ENCODE assay signal across 9 cellular contexts in genomic region chr4:76028242-76028859, GRCh38. TPM values are rescaled to one million over a fixed set of nuclear protein-coding genes. Genes with fewer than 3 reads are reported as not detected.
DNase-seq lines count a peak whose midpoint lies in the region; ATAC-seq and TF ChIP-seq lines count a peak whose summit lies in the region.
"Had no signal": no experiment of that assay in that cellular context is flagged by ENCODE, and none has a peak within 500 bp of the region (broad histone marks: within the 10 kb centered on the region; RNA-seq: fewer than 3 reads in every experiment).

No MANE protein-coding gene starts in this region.

- H3K27ac ChIP-seq in breast epithelium, result no peak overlapping the region
- peak overlapping the region in 1 of 2 donors; percentile 8 for H3K27ac ChIP-seq in mucosa of rectum (ENCODE audit: low read depth in 2 of 2, low read length in 2 of 2)
- H3K27ac ChIP-seq: cardiac muscle cell had no signal

- no peak for TF ChIP-seq POLR2A in breast epithelium (IDR thresholded peaks at IDR 0.05)

- no peaks in the 10 kb centered on the region for H3K4me1 ChIP-seq in breast epithelium
- H3K4me1 ChIP-seq in mucosa of rectum (ENCODE audit: control insufficient read depth in 2 of 2, insufficient read depth in 2 of 2, low read length in 2 of 2), result peaks cover 0 to 3% of the 10 kb centered on the region in 2 donors

- H3K27me3 ChIP-seq in breast epithelium, result no peaks in the 10 kb centered on the region
- peaks cover 0 to 2% of the 10 kb centered on the region in 2 donors for H3K27me3 ChIP-seq in mucosa of rectum (ENCODE audit: control insufficient read depth in 2 of 2, insufficient read depth in 2 of 2, low read length in 2 of 2)

- H3K4me3 Mint-ChIP-seq in Calu3 (ENCODE audit: low read depth, unreplicated experiment), result peak overlapping the region; percentile 55

- H3K36me3 ChIP-seq in breast epithelium (no peaks in the 10 kb centered on the region), mucosa of rectum (ENCODE audit: control insufficient read depth in 2 of 2, insufficient read depth in 2 of 2, low read length in 2 of 2) (no peaks in the 10 kb centered on the region)
- H3K36me3 ChIP-seq: cardiac muscle cell had no signal

- BruUV-seq in Calu3 (replicated peaks; lab: Mats Ljungman, UMichigan), result no TSS peak

- H3K9me3 Mint-ChIP-seq in Calu3 (ENCODE audit: low read depth, unreplicated experiment), result no peaks in the 10 kb centered on the region

- intact Hi-C loops in Calu3 (cut with micrococcal nuclease; ENCODE audit: unreplicated experiment) (no loop called here), breast epithelium (cut with DNase I; ENCODE audit: low total_unique reads) (no loop called here), posterior cingulate gyrus (cut with DNase I) (no loop called here)

- no peak for DNase-seq in Calu3
- DNase-seq in NCI-H2227 treated with DMSO at 0.1 percent for 48 hours (lab: John Stamatoyannopoulos, UW), result peak; percentile 8
- DNase-seq in breast epithelium (ENCODE audit: low spot score in 2 of 2), result no peak
- no peak for DNase-seq in posterior cingulate gyrus
- no peak for DNase-seq in effector CD4-positive, alpha-beta T cell
- DNase-seq in NK-92 treated with Interleukin-12 subunit alpha and Interleukin-12 subunit beta, amount 100 ng/mL, for 24 hours (lab: John Stamatoyannopoulos, UW), result no peak

- CTCF ChIA-PET in Calu3 (lab: Charles Lee), result no interaction called here

- ATAC-seq in GM21390 (IDR thresholded peaks at IDR 0.05; ENCODE audit: unreplicated experiment), result no peak

- no peak for TF ChIP-seq CTCF in Calu3 (IDR thresholded peaks at IDR 0.05; ENCODE audit: unreplicated experiment)
- TF ChIP-seq CTCF in breast epithelium (IDR thresholded peaks at IDR 0.05), result no peak

- peak overlapping the region; percentile 53 for H3K27ac Mint-ChIP-seq in Calu3 (ENCODE audit: unreplicated experiment)

- peaks cover 11% of the 10 kb centered on the region for H3K4me1 Mint-ChIP-seq in Calu3 (ENCODE audit: low read depth, unreplicated experiment)

- H3K36me3 Mint-ChIP-seq in Calu3 (ENCODE audit: insufficient read depth, unreplicated experiment), result peaks cover 5% of the 10 kb centered on the region

- H3K27me3 Mint-ChIP-seq in Calu3 (ENCODE audit: unreplicated experiment), result no peaks in the 10 kb centered on the region

- H3K9me3 ChIP-seq in breast epithelium (no peaks in the 10 kb centered on the region), mucosa of rectum (ENCODE audit: control insufficient read depth in 2 of 2, low read length in 2 of 2) (no peaks in the 10 kb centered on the region)

- H3K9ac ChIP-seq in mucosa of rectum (ENCODE audit: low read depth in 1 of 2, low read length in 2 of 2), result peak overlapping the region in 1 of 2 donors; percentile 29

- H3K4me3 ChIP-seq in breast epithelium, result peak overlapping the region; percentile 26 to 59 (median 37)
- peak overlapping the region; percentile 41 to 51 for H3K4me3 ChIP-seq in mucosa of rectum (ENCODE audit: low read length in 2 of 2)
- H3K4me3 ChIP-seq: cardiac muscle cell had no signal

RNA-seq across cellular contexts. Expression of gene CXCL10, which starts 5.1 kb away (rescaled TPM):
- total RNA-seq in Calu3 (2022), result 6.7 and 21.6 TPM in 2 replicates
- 1 to 10 TPM in 1 of 3 donors, not detected in 2; 1.2 TPM for total RNA-seq in breast epithelium
- total RNA-seq: cardiac muscle cell had no signal

RNA-seq across cellular contexts. Expression of gene CXCL11, which starts 7.5 kb away (rescaled TPM):
- 6.0 and 38.4 TPM in 2 replicates for total RNA-seq in Calu3 (2022)
- total RNA-seq in breast epithelium, result not detected
- total RNA-seq: cardiac muscle cell had no signal

RNA-seq across cellular contexts. Expression of gene CXCL9, which starts 21.0 kb away (rescaled TPM):
- total RNA-seq in Calu3 (2022) (not detected in 2 replicates), breast epithelium (1 to 10 TPM in 2 of 3 donors, not detected in 1; 2.3 to 2.7 TPM)
- total RNA-seq: cardiac muscle cell had no signal

RNA-seq across cellular contexts. Expression of gene SDAD1, which starts 37.6 kb away (rescaled TPM):
- total RNA-seq in Calu3 (2022) (28.5 and 37.4 TPM in 2 replicates), breast epithelium (10 to 100 TPM; 33.6 to 46.4 (median 45.9) TPM)

RNA-seq across cellular contexts. Expression of gene ART3, which starts 46.2 kb away (rescaled TPM):
- total RNA-seq in Calu3 (2022), result 1.7 and 1.9 TPM in 2 replicates
- total RNA-seq in breast epithelium, result not detected
